1 cellular context compared by ENCODE assay signal in the genomic region with DNA sequence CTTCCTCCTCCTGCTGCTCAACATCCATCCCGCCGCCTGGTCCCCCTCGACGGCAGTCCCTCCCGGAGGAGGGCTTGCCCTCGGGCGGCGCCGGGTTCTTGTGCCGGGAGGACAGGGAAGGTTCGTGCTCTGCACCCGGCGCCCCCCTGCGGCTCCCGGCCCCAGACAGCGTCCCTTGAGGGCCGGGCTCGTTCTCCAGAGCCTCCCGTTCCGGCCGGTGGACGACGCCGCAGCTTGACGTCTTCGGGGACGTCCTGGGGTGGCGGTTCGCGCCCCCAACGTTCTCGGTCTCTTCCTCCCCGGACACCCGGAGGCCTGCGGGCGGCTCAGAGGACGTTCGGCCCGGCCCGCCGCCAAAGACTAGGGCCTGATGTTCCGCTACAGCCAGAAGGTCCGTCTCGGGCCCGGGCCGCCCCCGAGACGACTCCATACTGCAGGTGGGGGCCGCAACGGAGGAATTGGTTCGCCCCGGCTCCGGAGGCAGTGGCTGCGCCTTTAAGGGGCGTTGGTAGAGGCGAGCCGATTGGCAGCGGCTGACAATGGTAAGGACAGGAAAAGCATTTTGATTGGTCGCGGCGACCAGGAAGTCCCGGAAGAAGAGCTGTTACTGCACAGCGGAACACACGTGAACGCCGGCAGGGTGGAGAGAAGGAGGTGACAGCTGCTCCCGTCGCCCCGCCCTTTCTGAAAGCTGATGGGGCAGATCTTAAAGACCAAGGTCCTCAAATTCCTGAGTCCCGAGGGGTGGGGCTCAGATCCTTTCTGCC.
TF ChIP-seq lines count a peak whose summit lies in the region.

BORCS6 (minus strand) TSS at position 470 of the 767 bp plus-strand sequence; CDS start at position 430, 40 bp downstream.

TF ChIP-seq in K562, 482 proteins besides CTCF, POLR2A, EP300 and RAD21 (continued from another document and continues in another):
- TF ChIP-seq, protein P1, sequence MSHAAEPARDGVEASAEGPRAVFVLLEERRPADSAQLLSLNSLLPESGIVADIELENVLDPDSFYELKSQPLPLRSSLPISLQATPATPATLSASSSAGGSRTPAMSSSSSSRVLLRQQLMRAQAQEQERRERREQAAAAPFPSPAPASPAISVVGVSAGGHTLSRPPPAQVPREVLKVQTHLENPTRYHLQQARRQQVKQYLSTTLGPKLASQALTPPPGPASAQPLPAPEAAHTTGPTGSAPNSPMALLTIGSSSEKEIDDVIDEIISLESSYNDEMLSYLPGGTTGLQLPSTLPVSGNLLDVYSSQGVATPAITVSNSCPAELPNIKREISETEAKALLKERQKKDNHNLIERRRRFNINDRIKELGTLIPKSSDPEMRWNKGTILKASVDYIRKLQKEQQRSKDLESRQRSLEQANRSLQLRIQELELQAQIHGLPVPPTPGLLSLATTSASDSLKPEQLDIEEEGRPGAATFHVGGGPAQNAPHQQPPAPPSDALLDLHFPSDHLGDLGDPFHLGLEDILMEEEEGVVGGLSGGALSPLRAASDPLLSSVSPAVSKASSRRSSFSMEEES (CRISPR knock-in tag; IDR thresholded peaks at IDR 0.05) = no peak
- TF ChIP-seq ESRRB (CRISPR knock-in tag; IDR thresholded peaks at IDR 0.05; ENCODE audit: borderline replicate concordance) (no peak), TAF9B (IDR thresholded peaks at IDR 0.05; ENCODE audit: partially characterized antibody) (no peak), ZNF146 (CRISPR knock-in tag; IDR thresholded peaks at IDR 0.05; ENCODE audit: unreplicated experiment) (no peak), ZBED1 (IDR thresholded peaks at IDR 0.05) (no peak), POLR3G (IDR thresholded peaks at IDR 0.05; ENCODE audit: extremely low read depth, insufficient read length, insufficient replicate concordance) (no peak), CBX8 (IDR thresholded peaks at IDR 0.05; ENCODE audit: borderline replicate concordance, extremely low read depth, low read depth, low read length, poor library complexity, severe bottlenecking) (no peak), MCM3 (IDR thresholded peaks at IDR 0.05) (no peak), ZNF785 (CRISPR knock-in tag; IDR thresholded peaks at IDR 0.05) (no peak), KDM2B (CRISPR knock-in tag; IDR thresholded peaks at IDR 0.05) (no peak), CHD1 (IDR thresholded peaks at IDR 0.05; ENCODE audit: low read length) (no peak), RBM17 (IDR thresholded peaks at IDR 0.05; ENCODE audit: borderline replicate concordance, low read depth, low read length) (no peak), SMARCE1 (IDR thresholded peaks at IDR 0.05) (no peak), ETV5 (CRISPR knock-in tag; IDR thresholded peaks at IDR 0.05; ENCODE audit: low read depth) (peak; percentile 14; the same call in 1 of the 2 replicates), RBM25 (IDR thresholded peaks at IDR 0.05; ENCODE audit: low read depth, low read length, severe bottlenecking) (no peak), ZBTB17 (CRISPR knock-in tag; IDR thresholded peaks at IDR 0.05) (0 out of 2 replicates have a peak, but pooled peaks have one; percentile 26), CCAR2 (IDR thresholded peaks at IDR 0.05; ENCODE audit: low read depth, low read length) (no peak), ZNF263 (CRISPR knock-in tag; IDR thresholded peaks at IDR 0.05; ENCODE audit: borderline replicate concordance) (no peak), MAFG (tag; conservative IDR thresholded peaks at IDR 0.05) (0 out of 2 replicates have a peak, but pooled peaks have one; percentile 37), PRPF4 (IDR thresholded peaks at IDR 0.05; ENCODE audit: insufficient read depth, low read depth, low read length, poor library complexity, severe bottlenecking) (no peak), TRIM24 (IDR thresholded peaks at IDR 0.05) (peak in 1 of 2 experiments; percentile 70; a peak in 1 of 4 replicates), ZNF668 (CRISPR knock-in tag; IDR thresholded peaks at IDR 0.05) (no peak), POLR2AphosphoS5 (IDR thresholded peaks at IDR 0.05; ENCODE audit: control insufficient read depth, insufficient read depth, low read depth, low read length) (no peak), CTCFL (IDR thresholded peaks at IDR 0.05; ENCODE audit: borderline replicate concordance, insufficient read depth, low read depth, low read length, poor library complexity, severe bottlenecking) (peak; percentile 58), PHB2 (IDR thresholded peaks at IDR 0.05; ENCODE audit: low read depth) (no peak), MCM5 (IDR thresholded peaks at IDR 0.05; ENCODE audit: low read depth) (no peak), CHD4 (IDR thresholded peaks at IDR 0.05; ENCODE audit: insufficient read depth, insufficient replicate concordance, low read depth, low read length, poor library complexity, severe bottlenecking) (no peak), RHOXF2B (CRISPR knock-in tag; conservative IDR thresholded peaks at IDR 0.05) (no peak), CGGBP1 (CRISPR knock-in tag; IDR thresholded peaks at IDR 0.05) (no peak), BRF1 (IDR thresholded peaks at IDR 0.05; ENCODE audit: borderline replicate concordance, extremely low read depth, insufficient read length) (no peak), ASH1L (IDR thresholded peaks at IDR 0.05; ENCODE audit: borderline replicate concordance, low read depth, partially characterized antibody) (peak; percentile 85), WHSC1 (IDR thresholded peaks at IDR 0.05; ENCODE audit: low read length) (no peak), NR2C2 (CRISPR knock-in tag; IDR thresholded peaks at IDR 0.05) (no peak), NR2C2 (tag; IDR thresholded peaks at IDR 0.05) (0 out of 2 replicates have a peak, but pooled peaks have one; percentile 13), ETV6 (IDR thresholded peaks at IDR 0.05; ENCODE audit: borderline replicate concordance in 1 of 2, low read depth in 2 of 2, low read length in 1 of 2) (no peak), ETV6 (CRISPR knock-in tag; IDR thresholded peaks at IDR 0.05; ENCODE audit: borderline replicate concordance) (no peak), ZNF644 (tag; IDR thresholded peaks at IDR 0.05; ENCODE audit: low read depth) (no peak), ATF1 (CRISPR knock-in tag; IDR thresholded peaks at IDR 0.05) (no peak; the same call in 1 of the 2 replicates), ATF1 (tag; IDR thresholded peaks at IDR 0.05) (peak; percentile 75), FIP1L1 (IDR thresholded peaks at IDR 0.05; ENCODE audit: low read depth, low read length, poor library complexity, severe bottlenecking) (no peak), DIDO1 (tag; IDR thresholded peaks at IDR 0.05; ENCODE audit: low read depth) (no peak), FOS (IDR thresholded peaks at IDR 0.05; ENCODE audit: extremely low read depth, insufficient read length) (peak; percentile 82), MED1 (CRISPR knock-in tag; IDR thresholded peaks at IDR 0.05; ENCODE audit: borderline replicate concordance) (no peak), RNF219 (CRISPR knock-in tag; IDR thresholded peaks at IDR 0.05) (no peak), SAFB2 (IDR thresholded peaks at IDR 0.05; ENCODE audit: borderline replicate concordance, low read depth, low read length, severe bottlenecking) (no peak), ZFP30 (CRISPR knock-in tag; IDR thresholded peaks at IDR 0.05; ENCODE audit: borderline replicate concordance) (no peak), PHTF2 (CRISPR knock-in tag; IDR thresholded peaks at IDR 0.05) (no peak), MYBL2 (IDR thresholded peaks at IDR 0.05; ENCODE audit: low read depth) (no peak), MYBL2 (CRISPR knock-in tag; IDR thresholded peaks at IDR 0.05; ENCODE audit: borderline replicate concordance) (no peak), SP2 (IDR thresholded peaks at IDR 0.05; ENCODE audit: extremely low read depth, low read depth, low read length, poor library complexity, severe bottlenecking) (peak; percentile 22)
- TF ChIP-seq, protein P2, sequence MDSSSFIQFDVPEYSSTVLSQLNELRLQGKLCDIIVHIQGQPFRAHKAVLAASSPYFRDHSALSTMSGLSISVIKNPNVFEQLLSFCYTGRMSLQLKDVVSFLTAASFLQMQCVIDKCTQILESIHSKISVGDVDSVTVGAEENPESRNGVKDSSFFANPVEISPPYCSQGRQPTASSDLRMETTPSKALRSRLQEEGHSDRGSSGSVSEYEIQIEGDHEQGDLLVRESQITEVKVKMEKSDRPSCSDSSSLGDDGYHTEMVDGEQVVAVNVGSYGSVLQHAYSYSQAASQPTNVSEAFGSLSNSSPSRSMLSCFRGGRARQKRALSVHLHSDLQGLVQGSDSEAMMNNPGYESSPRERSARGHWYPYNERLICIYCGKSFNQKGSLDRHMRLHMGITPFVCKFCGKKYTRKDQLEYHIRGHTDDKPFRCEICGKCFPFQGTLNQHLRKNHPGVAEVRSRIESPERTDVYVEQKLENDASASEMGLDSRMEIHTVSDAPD (CRISPR knock-in tag; IDR thresholded peaks at IDR 0.05) = no peak
- TF ChIP-seq, protein P3, sequence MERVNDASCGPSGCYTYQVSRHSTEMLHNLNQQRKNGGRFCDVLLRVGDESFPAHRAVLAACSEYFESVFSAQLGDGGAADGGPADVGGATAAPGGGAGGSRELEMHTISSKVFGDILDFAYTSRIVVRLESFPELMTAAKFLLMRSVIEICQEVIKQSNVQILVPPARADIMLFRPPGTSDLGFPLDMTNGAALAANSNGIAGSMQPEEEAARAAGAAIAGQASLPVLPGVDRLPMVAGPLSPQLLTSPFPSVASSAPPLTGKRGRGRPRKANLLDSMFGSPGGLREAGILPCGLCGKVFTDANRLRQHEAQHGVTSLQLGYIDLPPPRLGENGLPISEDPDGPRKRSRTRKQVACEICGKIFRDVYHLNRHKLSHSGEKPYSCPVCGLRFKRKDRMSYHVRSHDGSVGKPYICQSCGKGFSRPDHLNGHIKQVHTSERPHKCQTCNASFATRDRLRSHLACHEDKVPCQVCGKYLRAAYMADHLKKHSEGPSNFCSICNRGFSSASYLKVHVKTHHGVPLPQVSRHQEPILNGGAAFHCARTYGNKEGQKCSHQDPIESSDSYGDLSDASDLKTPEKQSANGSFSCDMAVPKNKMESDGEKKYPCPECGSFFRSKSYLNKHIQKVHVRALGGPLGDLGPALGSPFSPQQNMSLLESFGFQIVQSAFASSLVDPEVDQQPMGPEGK (CRISPR knock-in tag; IDR thresholded peaks at IDR 0.05; ENCODE audit: borderline replicate concordance) = no peak
- TF ChIP-seq, protein P4, sequence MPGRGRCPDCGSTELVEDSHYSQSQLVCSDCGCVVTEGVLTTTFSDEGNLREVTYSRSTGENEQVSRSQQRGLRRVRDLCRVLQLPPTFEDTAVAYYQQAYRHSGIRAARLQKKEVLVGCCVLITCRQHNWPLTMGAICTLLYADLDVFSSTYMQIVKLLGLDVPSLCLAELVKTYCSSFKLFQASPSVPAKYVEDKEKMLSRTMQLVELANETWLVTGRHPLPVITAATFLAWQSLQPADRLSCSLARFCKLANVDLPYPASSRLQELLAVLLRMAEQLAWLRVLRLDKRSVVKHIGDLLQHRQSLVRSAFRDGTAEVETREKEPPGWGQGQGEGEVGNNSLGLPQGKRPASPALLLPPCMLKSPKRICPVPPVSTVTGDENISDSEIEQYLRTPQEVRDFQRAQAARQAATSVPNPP (IDR thresholded peaks at IDR 0.05; ENCODE audit: borderline replicate concordance, insufficient read depth, insufficient read length) = no peak
- TF ChIP-seq, protein P5, sequence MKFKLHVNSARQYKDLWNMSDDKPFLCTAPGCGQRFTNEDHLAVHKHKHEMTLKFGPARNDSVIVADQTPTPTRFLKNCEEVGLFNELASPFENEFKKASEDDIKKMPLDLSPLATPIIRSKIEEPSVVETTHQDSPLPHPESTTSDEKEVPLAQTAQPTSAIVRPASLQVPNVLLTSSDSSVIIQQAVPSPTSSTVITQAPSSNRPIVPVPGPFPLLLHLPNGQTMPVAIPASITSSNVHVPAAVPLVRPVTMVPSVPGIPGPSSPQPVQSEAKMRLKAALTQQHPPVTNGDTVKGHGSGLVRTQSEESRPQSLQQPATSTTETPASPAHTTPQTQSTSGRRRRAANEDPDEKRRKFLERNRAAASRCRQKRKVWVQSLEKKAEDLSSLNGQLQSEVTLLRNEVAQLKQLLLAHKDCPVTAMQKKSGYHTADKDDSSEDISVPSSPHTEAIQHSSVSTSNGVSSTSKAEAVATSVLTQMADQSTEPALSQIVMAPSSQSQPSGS (CRISPR knock-in tag; IDR thresholded peaks at IDR 0.05) = no peak
